ENCODE assay signal across 7 cellular contexts in the genomic region with DNA sequence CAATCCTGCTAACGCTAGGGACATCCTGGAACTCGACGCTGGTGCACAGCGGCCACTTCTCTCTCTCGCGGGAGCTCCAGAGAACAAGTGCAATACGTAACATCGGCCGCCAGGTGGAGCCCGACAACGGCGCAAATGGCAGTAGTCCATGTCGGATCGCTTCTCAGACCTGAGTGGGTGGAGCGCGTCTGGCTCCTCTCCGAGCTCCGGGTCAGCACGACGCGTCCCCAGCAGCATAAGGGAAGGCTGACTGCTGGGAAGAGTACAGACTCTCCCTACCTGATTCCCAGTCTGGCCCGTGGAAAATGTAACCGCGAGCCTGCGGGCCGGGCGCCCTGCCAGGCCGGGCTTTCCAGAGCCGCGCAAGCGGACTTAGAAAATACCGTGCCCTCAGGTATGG.
DNase-seq lines count a peak whose midpoint lies in the region; ATAC-seq and TF ChIP-seq lines count a peak whose summit lies in the region.
"Not testable (repeated sequence)": the region's sequence is repeated elsewhere in the genome, so short reads cannot be mapped to it uniquely, and the experiment has no call there.

No MANE protein-coding gene starts in this region.

- POLR2A ChIA-PET in WTC11 (lab: Charles Lee) = not testable (repeated sequence)

- H3K27me3 Mint-ChIP-seq in WTC11 (ENCODE audit: low read depth) = not testable (repeated sequence)

- peak; percentile 100 for ATAC-seq in GM18867 (IDR thresholded peaks at IDR 0.05; ENCODE audit: unreplicated experiment)
- ATAC-seq in GM21390 (IDR thresholded peaks at IDR 0.05; ENCODE audit: unreplicated experiment) = peak; percentile 100
- ATAC-seq in HG02840 (IDR thresholded peaks at IDR 0.05; ENCODE audit: low FRiP score, unreplicated experiment) = peak; percentile 90
- ATAC-seq in HG03342 (IDR thresholded peaks at IDR 0.05; ENCODE audit: unreplicated experiment) = peak; percentile 100
- ATAC-seq in WTC11 = peak; percentile 100
- peak; percentile 100 for ATAC-seq in esophagus mucosa

- H3K36me3 Mint-ChIP-seq in WTC11 = not testable (repeated sequence)

- not testable (repeated sequence) for H3K27ac Mint-ChIP-seq in WTC11

- not testable (repeated sequence) for DNase-seq in WTC11 (ENCODE audit: low spot score)
- peak; percentile 5 for DNase-seq in mesenteric fat pad (ENCODE audit: low spot score)

- not testable (repeated sequence) for H3K4me1 Mint-ChIP-seq in WTC11

- not testable (repeated sequence) for H3K9me3 Mint-ChIP-seq in WTC11

- TF ChIP-seq CTCF in WTC11 (IDR thresholded peaks at IDR 0.05) = not testable (repeated sequence)

- CTCF ChIA-PET in WTC11 (lab: Charles Lee) = not testable (repeated sequence)

- not testable (repeated sequence) for H3K4me3 Mint-ChIP-seq in WTC11
